ENCODE assay signal across 8 cellular contexts in the genomic region with DNA sequence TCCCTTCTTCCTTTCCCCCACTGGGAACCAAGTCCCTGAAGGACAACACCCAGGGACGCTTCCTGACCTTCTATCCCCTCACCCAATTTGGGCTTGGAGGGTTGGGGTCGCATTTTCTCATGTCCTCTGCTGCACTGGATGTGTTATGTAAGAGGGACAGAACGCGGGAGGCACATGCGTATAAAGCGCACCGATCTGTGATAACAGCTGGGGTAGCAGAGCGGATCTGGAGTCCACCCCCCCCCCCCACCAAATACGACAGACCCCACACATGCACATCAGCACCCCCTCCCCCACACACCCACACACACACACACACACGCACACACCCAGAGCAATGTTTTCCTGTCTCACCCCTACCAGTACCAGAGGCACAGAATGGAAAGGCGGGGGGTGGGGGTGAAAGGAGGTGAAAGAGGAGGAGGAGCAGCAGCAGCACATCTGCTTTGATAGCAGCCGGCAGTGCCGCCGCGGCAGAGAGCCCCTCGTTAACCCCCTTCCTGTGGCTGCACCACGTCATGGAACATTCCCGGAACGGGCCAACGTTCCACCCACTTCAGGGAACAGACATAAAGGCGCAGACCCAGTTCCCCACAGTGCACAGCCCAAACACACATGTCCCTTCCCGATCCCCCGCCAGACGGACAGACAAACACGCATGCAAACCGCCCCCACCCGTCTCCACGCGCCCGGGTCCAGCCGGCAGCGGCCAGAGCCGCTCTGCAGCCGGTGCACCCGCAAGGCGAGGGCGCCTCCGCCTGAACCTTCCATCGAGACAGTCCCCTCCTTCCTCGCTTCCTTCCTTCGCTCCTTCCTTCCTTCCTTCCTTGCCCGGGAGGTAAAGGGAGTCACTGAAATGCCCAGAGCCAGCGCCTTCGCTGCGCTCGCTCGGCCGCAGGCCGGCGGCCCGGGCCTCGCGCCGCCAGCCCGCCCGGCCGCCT. TPM values are rescaled to one million over a fixed set of nuclear protein-coding genes. Genes with fewer than 3 reads are reported as not detected.
A peak's percentile ranks its signal among the peaks of the same experiment; 100 is the strongest.
DNase-seq lines count a peak whose midpoint lies in the region; ATAC-seq and TF ChIP-seq lines count a peak whose summit lies in the region.

No MANE protein-coding gene starts in this region.

- H3K4me1 Mint-ChIP-seq in stimulated activated naive CD8-positive, alpha-beta T cell treated with anti-CD3 and anti-CD28 coated beads, Interleukin-15, amount 100 ng/mL, for 72 hours: peaks cover 52% of the 10 kb centered on the region

- H3K4me3 Mint-ChIP-seq in stimulated activated naive CD8-positive, alpha-beta T cell treated with anti-CD3 and anti-CD28 coated beads, Interleukin-15, amount 100 ng/mL, for 72 hours: peak overlapping the region; percentile 84 to 98

- H3K27me3 ChIP-seq in neural cell (ENCODE audit: insufficient read depth, low read depth, low read length): peaks cover 5% of the 10 kb centered on the region

- peak overlapping the region; percentile 100 for H3K27ac Mint-ChIP-seq in stimulated activated naive CD8-positive, alpha-beta T cell treated with anti-CD3 and anti-CD28 coated beads, Interleukin-15, amount 100 ng/mL, for 72 hours

- H3K4me3 ChIP-seq in neural cell (ENCODE audit: low read length): peak overlapping the region; percentile 89

- DNase-seq in ELR (ENCODE audit: low read depth) (peak; percentile 84), RWPE1 (ENCODE audit: low spot score) (peak; percentile 58), fibroblast of the conjunctiva (ENCODE audit: low read depth) (peak; percentile 84), NCI-H128 (lab: John Stamatoyannopoulos, UW; ENCODE audit: unreplicated experiment) (no peak)
- peak; percentile 97 for DNase-seq in activated effector memory CD4-positive, alpha-beta T cell treated with anti-CD3 and anti-CD28 coated beads, Interleukin-2, amount 50 U/mL, for 16 hours
- peak; percentile 92 to 97 for DNase-seq in stimulated activated naive CD8-positive, alpha-beta T cell treated with anti-CD3 and anti-CD28 coated beads, Interleukin-15, amount 100 ng/mL, for 72 hours

- H2AFZ ChIP-seq in neural cell (ENCODE audit: low read depth, low read length): peak overlapping the region; percentile 92

- H3K4me2 ChIP-seq in neural cell (ENCODE audit: low read length): peak overlapping the region; percentile 75

- H3K27ac ChIP-seq in RWPE1: peak overlapping the region; percentile 97
- peak overlapping the region; percentile 99 for H3K27ac ChIP-seq in neural cell (ENCODE audit: low read length)

- TF ChIP-seq RAD21 in neural cell (conservative IDR thresholded peaks at IDR 0.05): peak; percentile 53

- no peaks in the 10 kb centered on the region for H3K9me3 ChIP-seq in neural cell (ENCODE audit: low read length)

- POLR2A ChIA-PET in RWPE1 (lab: Yijun Ruan, JAX; ENCODE audit: low non-redundant PET): no interaction called here

- peaks cover 34% of the 10 kb centered on the region for H3K79me2 ChIP-seq in neural cell (replicated peaks; ENCODE audit: insufficient read depth, low read length)

- ATAC-seq in HG03064 (IDR thresholded peaks at IDR 0.05; ENCODE audit: low read depth, unreplicated experiment): peak; percentile 1
- peak; percentile 64 for ATAC-seq in stimulated activated naive CD8-positive, alpha-beta T cell treated with anti-CD3 and anti-CD28 coated beads, Interleukin-15, amount 100 ng/mL, for 72 hours

- H3K9ac ChIP-seq in neural cell (ENCODE audit: low read length): peak overlapping the region; percentile 100

- no peaks in the 10 kb centered on the region for H4K20me1 ChIP-seq in neural cell (ENCODE audit: insufficient read depth)

- H3K9me3 Mint-ChIP-seq in stimulated activated naive CD8-positive, alpha-beta T cell treated with anti-CD3 and anti-CD28 coated beads, Interleukin-15, amount 100 ng/mL, for 72 hours: no peaks in the 10 kb centered on the region

- CTCF ChIA-PET in RWPE1 (lab: Yijun Ruan, JAX): no interaction called here

- no peaks in the 10 kb centered on the region for H3K9me2 ChIP-seq in neural cell (ENCODE audit: insufficient read depth, low read length)

- peak; percentile 89 for TF ChIP-seq EP300 in neural cell (conservative IDR thresholded peaks at IDR 0.05; ENCODE audit: poor library complexity, severe bottlenecking)

- peaks cover 13% of the 10 kb centered on the region for H3F3A ChIP-seq in neural cell (ENCODE audit: insufficient read depth, low read length, poor library complexity, severe bottlenecking)

- H3K27me3 Mint-ChIP-seq in stimulated activated naive CD8-positive, alpha-beta T cell treated with anti-CD3 and anti-CD28 coated beads, Interleukin-15, amount 100 ng/mL, for 72 hours: no peaks in the 10 kb centered on the region

- TF ChIP-seq CTCF in RWPE1 (conservative IDR thresholded peaks at IDR 0.05; ENCODE audit: low read depth) (no peak), neural cell (IDR thresholded peaks at IDR 0.05; ENCODE audit: poor library complexity, severe bottlenecking) (no peak)

- H3K36me3 ChIP-seq in neural cell (ENCODE audit: insufficient read depth, low read length): no peaks in the 10 kb centered on the region

TF ChIP-seq in neural cell, 6 proteins besides CTCF, POLR2A, EP300 and RAD21:
- TF ChIP-seq POLR2AphosphoS5 (IDR thresholded peaks at IDR 0.05): peak; percentile 94
- TF ChIP-seq, protein P1, sequence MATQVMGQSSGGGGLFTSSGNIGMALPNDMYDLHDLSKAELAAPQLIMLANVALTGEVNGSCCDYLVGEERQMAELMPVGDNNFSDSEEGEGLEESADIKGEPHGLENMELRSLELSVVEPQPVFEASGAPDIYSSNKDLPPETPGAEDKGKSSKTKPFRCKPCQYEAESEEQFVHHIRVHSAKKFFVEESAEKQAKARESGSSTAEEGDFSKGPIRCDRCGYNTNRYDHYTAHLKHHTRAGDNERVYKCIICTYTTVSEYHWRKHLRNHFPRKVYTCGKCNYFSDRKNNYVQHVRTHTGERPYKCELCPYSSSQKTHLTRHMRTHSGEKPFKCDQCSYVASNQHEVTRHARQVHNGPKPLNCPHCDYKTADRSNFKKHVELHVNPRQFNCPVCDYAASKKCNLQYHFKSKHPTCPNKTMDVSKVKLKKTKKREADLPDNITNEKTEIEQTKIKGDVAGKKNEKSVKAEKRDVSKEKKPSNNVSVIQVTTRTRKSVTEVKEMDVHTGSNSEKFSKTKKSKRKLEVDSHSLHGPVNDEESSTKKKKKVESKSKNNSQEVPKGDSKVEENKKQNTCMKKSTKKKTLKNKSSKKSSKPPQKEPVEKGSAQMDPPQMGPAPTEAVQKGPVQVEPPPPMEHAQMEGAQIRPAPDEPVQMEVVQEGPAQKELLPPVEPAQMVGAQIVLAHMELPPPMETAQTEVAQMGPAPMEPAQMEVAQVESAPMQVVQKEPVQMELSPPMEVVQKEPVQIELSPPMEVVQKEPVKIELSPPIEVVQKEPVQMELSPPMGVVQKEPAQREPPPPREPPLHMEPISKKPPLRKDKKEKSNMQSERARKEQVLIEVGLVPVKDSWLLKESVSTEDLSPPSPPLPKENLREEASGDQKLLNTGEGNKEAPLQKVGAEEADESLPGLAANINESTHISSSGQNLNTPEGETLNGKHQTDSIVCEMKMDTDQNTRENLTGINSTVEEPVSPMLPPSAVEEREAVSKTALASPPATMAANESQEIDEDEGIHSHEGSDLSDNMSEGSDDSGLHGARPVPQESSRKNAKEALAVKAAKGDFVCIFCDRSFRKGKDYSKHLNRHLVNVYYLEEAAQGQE (IDR thresholded peaks at IDR 0.05; ENCODE audit: borderline replicate concordance): peak; percentile 83
- peak; percentile 82 for TF ChIP-seq TAF1 (IDR thresholded peaks at IDR 0.05; ENCODE audit: low read depth)
- no peak for TF ChIP-seq EZH2 (IDR thresholded peaks at IDR 0.05; ENCODE audit: borderline replicate concordance, insufficient read depth, low read length, poor library complexity, severe bottlenecking)
- peak; percentile 53 for TF ChIP-seq SMC3 (conservative IDR thresholded peaks at IDR 0.05; ENCODE audit: poor library complexity)
- peak; percentile 70 for TF ChIP-seq MXI1 (conservative IDR thresholded peaks at IDR 0.05; ENCODE audit: poor library complexity, severe bottlenecking)

RNA-seq across cellular contexts. Expression of a gene that starts 0.6 kb away (rescaled TPM):
- polyA plus RNA-seq in neural cell: 6.0 and 6.9 TPM in 2 replicates
- polyA minus RNA-seq in neural cell: 43.3 and 51.5 TPM in 2 replicates
